Comparison of ENCODE assay signal across 24 cellular contexts in genomic region chr14:64598404-64598803, GRCh38. TPM values are rescaled to one million over a fixed set of nuclear protein-coding genes. Genes with fewer than 3 reads are reported as not detected.
A peak's percentile ranks its signal among the peaks of the same experiment; 100 is the strongest.
DNase-seq lines count a peak whose midpoint lies in the region; ATAC-seq and TF ChIP-seq lines count a peak whose summit lies in the region.
"Had no signal": no experiment of that assay in that cellular context is flagged by ENCODE, and none has a peak within 500 bp of the region (broad histone marks: within the 10 kb centered on the region; RNA-seq: fewer than 3 reads in every experiment).

No MANE protein-coding gene starts in this region.

- no peaks in the 10 kb centered on the region for H3K9me3 ChIP-seq in mucosa of descending colon
- H3K9me3 ChIP-seq: BE2C, Caco-2, gastrocnemius medialis, neutrophil had no signal

- peak; percentile 55 for ATAC-seq in activated CD8-positive, alpha-beta memory T cell treated with anti-CD3 and anti-CD28 coated beads, Interleukin-2, amount 10 ng/mL, durations not matched to agents 7 days and 5 days
- ATAC-seq in GM21390 (IDR thresholded peaks at IDR 0.05; ENCODE audit: unreplicated experiment) (peak; percentile 79), HG03280 (IDR thresholded peaks at IDR 0.05; ENCODE audit: unreplicated experiment) (peak; percentile 81), mucosa of descending colon (no peak)
- peak; percentile 34 for ATAC-seq in stimulated activated memory B cell treated with anti-CD40 and anti-IgM and Interleukin-4, amounts not matched to agents 10 μg/mL and 1 μg/mL and 100 μg/mL, for 72 hours
- ATAC-seq: gastrocnemius medialis had no signal

- H3K4me1 ChIP-seq in mucosa of descending colon (ENCODE audit: low read depth), result no peaks in the 10 kb centered on the region
- H3K4me1 ChIP-seq: BE2C, gastrocnemius medialis had no signal

- no peaks in the 10 kb centered on the region for H3K36me3 Mint-ChIP-seq in activated CD8-positive, alpha-beta memory T cell treated with anti-CD3 and anti-CD28 coated beads, Interleukin-2, amount 10 ng/mL, durations not matched to agents 7 days and 5 days
- H3K36me3 Mint-ChIP-seq in stimulated activated memory B cell treated with anti-CD40 and anti-IgM and Interleukin-4, amounts not matched to agents 10 μg/mL and 1 μg/mL and 100 μg/mL, for 72 hours, result no peaks in the 10 kb centered on the region

- intact Hi-C loops in mucosa of descending colon (cut with DNase I, micrococcal nuclease), result no loop called here

- no peak for DNase-seq in activated CD8-positive, alpha-beta memory T cell treated with anti-CD3 and anti-CD28 coated beads, Interleukin-2, amount 10 ng/mL, durations not matched to agents 7 days and 5 days
- no peak for DNase-seq in activated CD8-positive, alpha-beta memory T cell treated with anti-CD3 and anti-CD28 coated beads for 24 hours
- DNase-seq in DMS114 treated with DMSO at 0.1 percent for 48 hours (lab: John Stamatoyannopoulos, UW; ENCODE audit: unreplicated experiment), result no peak
- DNase-seq in mucosa of descending colon, result no peak
- no peak for DNase-seq in foreskin melanocyte
- DNase-seq: activated CD4-positive, alpha-beta T cell treated with anti-CD3 and anti-CD28 coated beads for 1 hour; activated CD8-positive, alpha-beta memory T cell treated with anti-CD3 and anti-CD28 coated beads, Interleukin-2, amount 50 U/mL, for 4 hours; activated effector memory CD4-positive, alpha-beta T cell treated with anti-CD3 and anti-CD28 coated beads, Interleukin-2, amount 50 U/mL, for 16 hours; BE2C; Caco-2; central memory CD4-positive, alpha-beta T cell; erythroblast; gastrocnemius medialis; kidney; NCI-H2029; NCI-H510A; stimulated activated CD4-positive, alpha-beta T cell treated with anti-CD3 and anti-CD28 coated beads, Interleukin-2, amount 100 ng/mL, for 48 hours; SW 1271 had no signal

- no peak overlapping the region for H3K4me3 Mint-ChIP-seq in activated CD8-positive, alpha-beta memory T cell treated with anti-CD3 and anti-CD28 coated beads, Interleukin-2, amount 10 ng/mL, durations not matched to agents 7 days and 5 days
- no peak overlapping the region for H3K4me3 Mint-ChIP-seq in stimulated activated memory B cell treated with anti-CD40 and anti-IgM and Interleukin-4, amounts not matched to agents 10 μg/mL and 1 μg/mL and 100 μg/mL, for 72 hours

- peaks cover 16% of the 10 kb centered on the region for H3K4me1 Mint-ChIP-seq in activated CD8-positive, alpha-beta memory T cell treated with anti-CD3 and anti-CD28 coated beads, Interleukin-2, amount 10 ng/mL, durations not matched to agents 7 days and 5 days
- no peaks in the 10 kb centered on the region for H3K4me1 Mint-ChIP-seq in stimulated activated memory B cell treated with anti-CD40 and anti-IgM and Interleukin-4, amounts not matched to agents 10 μg/mL and 1 μg/mL and 100 μg/mL, for 72 hours

- H3K27ac Mint-ChIP-seq in activated CD8-positive, alpha-beta memory T cell treated with anti-CD3 and anti-CD28 coated beads, Interleukin-2, amount 10 ng/mL, durations not matched to agents 7 days and 5 days, result no peak overlapping the region
- H3K27ac Mint-ChIP-seq in stimulated activated memory B cell treated with anti-CD40 and anti-IgM and Interleukin-4, amounts not matched to agents 10 μg/mL and 1 μg/mL and 100 μg/mL, for 72 hours, result no peak overlapping the region

- TF ChIP-seq CTCF in mucosa of descending colon (IDR thresholded peaks at IDR 0.05), result no peak

- no peaks in the 10 kb centered on the region for H3K36me3 ChIP-seq in mucosa of descending colon (ENCODE audit: low read depth)
- H3K36me3 ChIP-seq: BE2C, gastrocnemius medialis, neutrophil had no signal

- H3K4me3 ChIP-seq in mucosa of descending colon, result no peak overlapping the region
- H3K4me3 ChIP-seq: gastrocnemius medialis, lung, skin epidermis had no signal

- CTCF ChIA-PET in activated CD8-positive, alpha-beta memory T cell treated with anti-CD3 and anti-CD28 coated beads, Interleukin-2, amount 10 ng/mL, durations not matched to agents 7 days and 5 days (lab: Charles Lee), result no interaction called here

- peaks cover 29% of the 10 kb centered on the region for H3K27me3 Mint-ChIP-seq in activated CD8-positive, alpha-beta memory T cell treated with anti-CD3 and anti-CD28 coated beads, Interleukin-2, amount 10 ng/mL, durations not matched to agents 7 days and 5 days
- H3K27me3 Mint-ChIP-seq in stimulated activated memory B cell treated with anti-CD40 and anti-IgM and Interleukin-4, amounts not matched to agents 10 μg/mL and 1 μg/mL and 100 μg/mL, for 72 hours, result peaks cover 25% of the 10 kb centered on the region

- no peaks in the 10 kb centered on the region for H3K9me3 Mint-ChIP-seq in activated CD8-positive, alpha-beta memory T cell treated with anti-CD3 and anti-CD28 coated beads, Interleukin-2, amount 10 ng/mL, durations not matched to agents 7 days and 5 days (ENCODE audit: low read depth)
- no peaks in the 10 kb centered on the region for H3K9me3 Mint-ChIP-seq in stimulated activated memory B cell treated with anti-CD40 and anti-IgM and Interleukin-4, amounts not matched to agents 10 μg/mL and 1 μg/mL and 100 μg/mL, for 72 hours

RNA-seq across cellular contexts. Expression of gene PPP1R36, which starts 48.6 kb away (rescaled TPM):
- total RNA-seq in activated CD8-positive, alpha-beta memory T cell treated with anti-CD3 and anti-CD28 coated beads, Interleukin-2, amount 10 ng/mL, durations not matched to agents 7 days and 5 days, result not detected
- 10 to 100 TPM in 1 of 3 donors, 1 to 10 TPM in 2; 1.8 to 10.4 (median 7.6) TPM for total RNA-seq in mucosa of descending colon

RNA-seq across cellular contexts. Expression of gene HSPA2, which starts 57.9 kb away (rescaled TPM):
- total RNA-seq in activated CD8-positive, alpha-beta memory T cell treated with anti-CD3 and anti-CD28 coated beads, Interleukin-2, amount 10 ng/mL, durations not matched to agents 7 days and 5 days, result 1 to 10 TPM; 7.2 to 7.3 TPM
- 10 to 100 TPM; 28.3 to 99.5 (median 58.2) TPM for total RNA-seq in mucosa of descending colon
